ENCODE assay signal across 9 cellular contexts in the genomic region with DNA sequence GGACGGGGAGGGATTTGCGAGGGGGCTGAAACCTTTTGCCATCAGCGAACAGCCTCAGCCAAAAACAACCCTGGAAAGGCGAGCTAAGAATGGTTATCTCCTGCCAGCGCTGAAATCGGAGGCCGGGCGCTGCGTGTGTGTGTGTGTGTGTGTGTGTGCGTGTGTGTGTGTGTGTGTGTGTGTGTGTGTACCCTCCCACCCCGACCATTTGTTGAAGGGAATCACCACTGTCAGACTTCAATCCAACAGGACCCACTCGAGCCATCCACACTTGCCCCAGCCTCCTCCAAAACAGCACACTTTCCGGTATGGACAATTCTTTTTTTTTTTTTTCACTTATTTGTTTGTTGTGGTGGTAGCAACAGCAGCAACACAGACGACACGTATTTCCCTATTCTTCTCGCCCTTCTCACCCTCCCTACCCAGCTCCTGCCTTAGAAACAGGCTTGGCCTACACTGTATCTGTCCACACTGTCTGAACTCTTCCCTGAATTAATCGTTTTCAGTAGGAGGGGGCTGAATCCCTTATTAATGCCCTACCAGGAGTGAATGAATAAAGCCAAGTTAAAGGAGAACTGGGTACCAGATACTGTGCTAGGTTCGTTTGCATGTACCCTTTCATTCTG. TPM values are rescaled to one million over a fixed set of nuclear protein-coding genes. Genes with fewer than 3 reads are reported as not detected.
DNase-seq lines count a peak whose midpoint lies in the region; ATAC-seq, FAIRE-seq and TF ChIP-seq lines count a peak whose summit lies in the region.
"Not testable (repeated sequence)": the region's sequence is repeated elsewhere in the genome, so short reads cannot be mapped to it uniquely, and the experiment has no call there.
"Had no signal": no experiment of that assay in that cellular context is flagged by ENCODE, and none has a peak within 500 bp of the region (broad histone marks: within the 10 kb centered on the region; RNA-seq: fewer than 3 reads in every experiment).

No MANE protein-coding gene starts in this region.

- intact Hi-C loops in left colon (cut with DNase I, micrococcal nuclease); spleen (cut with DNase I; ENCODE audit: low total_unique reads): not testable (repeated sequence)

- H3K9me3 Mint-ChIP-seq in activated CD4-positive, alpha-beta T cell treated with anti-CD3 and anti-CD28 coated beads, Interleukin-2, amount 10 ng/mL, durations not matched to agents 7 days and 5 days; brain; neural crest cell: not testable (repeated sequence)

- peak overlapping the region; percentile 81; the same call in 1 of the 3 replicates for H3K4me2 ChIP-seq in A549

- FAIRE-seq in A549 (lab: Jason Lieb, UNC) = not testable (repeated sequence)

- not testable (repeated sequence) for H3K4me1 Mint-ChIP-seq in activated CD4-positive, alpha-beta T cell treated with anti-CD3 and anti-CD28 coated beads, Interleukin-2, amount 10 ng/mL, durations not matched to agents 7 days and 5 days; brain; neural crest cell

- not testable (repeated sequence) for TF ChIP-seq CTCF in A549 (IDR thresholded peaks at IDR 0.05); HL-60 (IDR thresholded peaks at IDR 0.05; ENCODE audit: insufficient read depth, low read length); brain (conservative IDR thresholded peaks at IDR 0.05); fibroblast of villous mesenchyme (IDR thresholded peaks at IDR 0.05; ENCODE audit: insufficient read depth, low read depth, low read length); neural crest cell (conservative IDR thresholded peaks at IDR 0.05); spleen (IDR thresholded peaks at IDR 0.05 in 8 of 11, conservative IDR thresholded peaks at IDR 0.05 in 3 of 11)

- peak overlapping the region; percentile 34 for H3K4me3 Mint-ChIP-seq in activated CD4-positive, alpha-beta T cell treated with anti-CD3 and anti-CD28 coated beads, Interleukin-2, amount 10 ng/mL, durations not matched to agents 7 days and 5 days
- H3K4me3 Mint-ChIP-seq in brain (peak overlapping the region; percentile 64 to 86 (median 78)), neural crest cell (peak overlapping the region; percentile 23)

- POLR2A ChIA-PET in A549 (lab: Yijun Ruan, JAX); activated CD4-positive, alpha-beta T cell treated with anti-CD3 and anti-CD28 coated beads, Interleukin-2, amount 10 ng/mL, durations not matched to agents 7 days and 5 days (lab: Charles Lee): not testable (repeated sequence)

- 69% methylated on average over 15 of the region's 18 CpGs for WGBS in A549 (ENCODE audit: missing lambda C conversion rate)
- WGBS in spleen, 5 donors = 23 to 42% (median 28%) methylated on average over 9 to 17 of the region's 18 CpGs

- H3K36me3 Mint-ChIP-seq in activated CD4-positive, alpha-beta T cell treated with anti-CD3 and anti-CD28 coated beads, Interleukin-2, amount 10 ng/mL, durations not matched to agents 7 days and 5 days (ENCODE audit: low read depth); brain; neural crest cell (ENCODE audit: low read depth): not testable (repeated sequence)

- H3K4me3 ChIP-seq in A549 = not testable (repeated sequence)
- H3K4me3 ChIP-seq in HL-60 (replicated peaks; ENCODE audit: insufficient read depth, low read length) (peak overlapping the region; percentile 36), fibroblast of villous mesenchyme (ENCODE audit: low read depth, low read length) (peak overlapping the region; percentile 52), spleen (peak overlapping the region in 7 of 8 donors; percentile 18 to 70 (median 40))

- CTCF ChIA-PET in A549 (lab: Yijun Ruan, JAX) = interaction anchor here (0.9 kb wide), 1 partner anchor 15 kb away, joined by 3 read pairs; no protein-coding TSS in a partner anchor
- CTCF ChIA-PET in activated CD4-positive, alpha-beta T cell treated with anti-CD3 and anti-CD28 coated beads, Interleukin-2, amount 10 ng/mL, durations not matched to agents 7 days and 5 days (lab: Charles Lee) = not testable (repeated sequence)

- TF ChIP-seq RAD21 in A549 (conservative IDR thresholded peaks at IDR 0.05 in 1 of 2, IDR thresholded peaks at IDR 0.05 in 1 of 2) = not testable (repeated sequence)

- peaks cover 16% of the 10 kb centered on the region for H3K27me3 Mint-ChIP-seq in activated CD4-positive, alpha-beta T cell treated with anti-CD3 and anti-CD28 coated beads, Interleukin-2, amount 10 ng/mL, durations not matched to agents 7 days and 5 days
- H3K27me3 Mint-ChIP-seq in brain = peaks cover 26% of the 10 kb centered on the region
- peaks cover 43% of the 10 kb centered on the region for H3K27me3 Mint-ChIP-seq in neural crest cell (ENCODE audit: low read depth)

- H3K27ac Mint-ChIP-seq in activated CD4-positive, alpha-beta T cell treated with anti-CD3 and anti-CD28 coated beads, Interleukin-2, amount 10 ng/mL, durations not matched to agents 7 days and 5 days; neural crest cell (ENCODE audit: unreplicated experiment): not testable (repeated sequence)
- peak overlapping the region in 2 of 5 experiments; percentile 40 to 57 for H3K27ac Mint-ChIP-seq in brain

- H3K27me3 ChIP-seq in HL-60 (ENCODE audit: insufficient read depth, poor library complexity, severe bottlenecking) = not testable (repeated sequence)
- peaks cover 0 to 18% (median 11%) of the 10 kb centered on the region in 7 donors for H3K27me3 ChIP-seq in spleen (replicated peaks in 1 of 7)

- not testable (repeated sequence) for H3K27ac ChIP-seq in A549; HL-60 (replicated peaks)
- H3K27ac ChIP-seq in spleen = peak overlapping the region in 4 of 8 donors; percentile 51 to 80 (median 74)

- not testable (repeated sequence) for H3K36me3 ChIP-seq in spleen

- not testable (repeated sequence) for TF ChIP-seq POLR2A in A549 (IDR thresholded peaks at IDR 0.05; ENCODE audit: low read length); spleen (IDR thresholded peaks at IDR 0.05)

- not testable (repeated sequence) for H3K9me3 ChIP-seq in A549, spleen

- not testable (repeated sequence) for DNase-seq in A549 (ENCODE audit: low read depth in 1 of 2, low spot score in 1 of 2); HL-60 (ENCODE audit: low read depth in 1 of 2, low spot score in 1 of 2); activated CD4-positive, alpha-beta T cell treated with anti-CD3 and anti-CD28 coated beads, Interleukin-2, amount 10 ng/mL, durations not matched to agents 7 days and 5 days; fibroblast of villous mesenchyme (ENCODE audit: low read depth); left colon; neural crest cell (ENCODE audit: low read depth, low spot score); spleen

- not testable (repeated sequence) for TF ChIP-seq EP300 in A549 (IDR thresholded peaks at IDR 0.05)

- not testable (repeated sequence) for H3K4me1 ChIP-seq in A549
- H3K4me1 ChIP-seq in spleen = peaks cover 0 to 11% (median 10%) of the 10 kb centered on the region in 6 donors

- ATAC-seq in A549 (peak; percentile 23 to 39; a peak in 4 of 6 replicates), left colon (peak; percentile 11)

RNA-seq across cellular contexts. Expression of a gene that starts 44.2 kb away (rescaled TPM):
- 0.33 and 0.35 TPM in 2 replicates for polyA plus RNA-seq in A549 (2011; rRNA removed)
- polyA plus RNA-seq in A549 (2012; cell fraction: cytosol; rRNA removed) = 0.45 and 0.60 TPM in 2 replicates
- 1.8 and 1.9 TPM in 2 replicates for polyA plus RNA-seq in A549 (2012; cell fraction: nucleus; rRNA removed)
- polyA plus RNA-seq in A549 (2017; fragmentation: RNase III; extraction: RNeasy Plus Mini Kit Qiagen cat#74134 plus additional on column Dnase treatment) = 0.45 to 0.50 TPM (median 0.49 TPM) in 3 replicates
- 0.12 TPM in 1 of 2 replicates, not detected in the other for polyA minus RNA-seq in A549 (2011; rRNA and poly(A)+ RNA removed)
- under 1 TPM; 0.71 to 0.92 TPM for total RNA-seq in activated CD4-positive, alpha-beta T cell treated with anti-CD3 and anti-CD28 coated beads, Interleukin-2, amount 10 ng/mL, durations not matched to agents 7 days and 5 days
- polyA plus RNA-seq in brain (ENCODE audit: insufficient read depth, low read depth, low replicate concordance) = not detected
- total RNA-seq in fibroblast of villous mesenchyme = under 0.01 and 0.43 TPM in 2 replicates
- under 1 TPM; 0.24 to 0.39 TPM for total RNA-seq in left colon
- 0.36 and 0.77 TPM in 2 replicates for total RNA-seq in neural crest cell
- total RNA-seq in spleen = 1 to 10 TPM in 1 of 7 donors, under 1 TPM in 6; 0.27 to 1.7 (median 0.42) TPM
- under 1 TPM; 0.20 to 0.42 (median 0.37) TPM for polyA plus RNA-seq in spleen
- total RNA-seq: RPMI7951 had no signal

RNA-seq across cellular contexts. Expression of a gene that starts 44.8 kb away (rescaled TPM):
- polyA plus RNA-seq in A549 (2011; rRNA removed) (7.3 and 7.7 TPM in 2 replicates), A549 (2017; fragmentation: RNase III; extraction: RNeasy Plus Mini Kit Qiagen cat#74134 plus additional on column Dnase treatment) (7.3 to 8.7 TPM (median 7.4 TPM) in 3 replicates), brain (ENCODE audit: insufficient read depth, low read depth, low replicate concordance) (15.7 TPM), spleen (10 to 100 TPM; 30.8 to 79.1 (median 47.7) TPM)
- 11.9 and 13.1 TPM in 2 replicates for polyA plus RNA-seq in A549 (2012; cell fraction: cytosol; rRNA removed)
- 46.4 and 50.1 TPM in 2 replicates for polyA plus RNA-seq in A549 (2012; cell fraction: nucleus; rRNA removed)
- polyA minus RNA-seq in A549 (2011; rRNA and poly(A)+ RNA removed) = 7.2 and 7.8 TPM in 2 replicates
- total RNA-seq in activated CD4-positive, alpha-beta T cell treated with anti-CD3 and anti-CD28 coated beads, Interleukin-2, amount 10 ng/mL, durations not matched to agents 7 days and 5 days = 10 to 100 TPM; 10.3 to 13.7 TPM
- total RNA-seq in fibroblast of villous mesenchyme (3.0 and 5.8 TPM in 2 replicates), left colon (10 to 100 TPM; 17.2 to 21.2 TPM), neural crest cell (18.4 and 18.5 TPM in 2 replicates), spleen (10 to 100 TPM in 3 of 7 donors, 1 to 10 TPM in 4; 1.9 to 32.7 (median 9.3) TPM)

Comparison
In these comparisons a context has a peak if more than half of its experiments do, and no peak if none do; other contexts are left out.
1. H3K4me3 Mint-ChIP-seq: peak in every context shown above with its lines; median percentile 78 in brain; 34 in activated CD4-positive, alpha-beta T cell treated with anti-CD3 and anti-CD28 coated beads, Interleukin-2, amount 10 ng/mL, durations not matched to agents 7 days and 5 days; 23 in neural crest cell.